ENCODE assay signal across 8 cellular contexts in the genomic region with DNA sequence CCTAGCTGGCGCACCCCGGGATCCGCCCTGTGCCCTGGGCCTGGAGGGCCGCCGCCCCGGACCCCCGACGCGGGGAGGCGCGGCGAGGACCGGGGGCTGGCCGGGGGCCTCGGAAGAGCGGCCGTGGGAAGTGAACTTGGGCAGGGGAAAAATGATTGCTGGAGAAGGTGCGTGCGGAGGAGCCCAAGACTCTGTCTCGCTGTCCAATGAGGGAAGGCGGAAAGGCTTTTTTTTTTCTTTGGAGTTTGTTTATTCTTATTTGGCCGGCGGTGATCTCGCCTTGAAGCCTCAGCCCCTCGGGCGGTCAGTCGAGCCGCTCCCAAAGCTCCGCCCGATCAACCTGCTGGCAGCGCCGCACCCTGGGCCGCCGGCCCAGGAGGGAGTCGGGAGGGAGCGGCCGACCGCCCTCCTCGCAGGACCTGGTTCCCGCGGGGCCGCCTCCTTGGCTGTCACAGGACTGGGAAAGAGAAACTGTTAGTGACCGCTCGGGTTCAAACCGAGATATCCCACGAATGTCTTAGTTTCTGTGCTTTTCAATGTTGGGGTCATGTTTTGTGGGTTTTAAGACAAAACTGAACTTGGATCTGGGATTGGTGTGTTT. TPM values are rescaled to one million over a fixed set of nuclear protein-coding genes. Genes with fewer than 3 reads are reported as not detected.
DNase-seq lines count a peak whose midpoint lies in the region; ATAC-seq and TF ChIP-seq lines count a peak whose summit lies in the region.

No MANE protein-coding gene starts in this region.

- peaks cover 22% of the 10 kb centered on the region; the same call in 1 of the 2 replicates for H3K4me1 ChIP-seq in PC-9 (replicated peaks; ENCODE audit: insufficient read depth)
- peaks cover 34% of the 10 kb centered on the region for H3K4me1 ChIP-seq in suprapubic skin

- POLR2A ChIA-PET in BJ (lab: Charles Lee) (interaction anchor here (0.6 kb wide), 2 partner anchors 16 to 1145 kb away, joined by 4 to 6 read pairs; no protein-coding TSS in a partner anchor), PC-9 (lab: Charles Lee; ENCODE audit: unreplicated experiment) (no interaction called here)

- no peaks in the 10 kb centered on the region for H4K20me1 ChIP-seq in PC-9 (ENCODE audit: insufficient read depth)

- H3K9me3 Mint-ChIP-seq in nephron = no peaks in the 10 kb centered on the region

- H3K9me2 ChIP-seq in PC-9 (ENCODE audit: insufficient read depth) = no peaks in the 10 kb centered on the region

- peak overlapping the region; percentile 99 for H3K4me3 ChIP-seq in BJ (ENCODE audit: low read depth, low read length)
- H3K4me3 ChIP-seq in PC-9 = peak overlapping the region; percentile 60
- peak overlapping the region; percentile 100 for H3K4me3 ChIP-seq in suprapubic skin

- H3K27me3 ChIP-seq in BJ (ENCODE audit: control insufficient read depth, insufficient read depth, low read length) = no peaks in the 10 kb centered on the region
- H3K27me3 ChIP-seq in PC-9 (ENCODE audit: insufficient read depth, low read depth) = no peaks in the 10 kb centered on the region
- no peaks in the 10 kb centered on the region for H3K27me3 ChIP-seq in suprapubic skin

- WGBS in suprapubic skin = 0% methylated on average over 25 of the region's 46 CpGs

- H3K4me2 ChIP-seq in PC-9 = peak overlapping the region; percentile 79

- TF ChIP-seq POLR2A in suprapubic skin (IDR thresholded peaks at IDR 0.05) = no peak

- no peak for TF ChIP-seq EP300 in suprapubic skin (IDR thresholded peaks at IDR 0.05)

- H2AFZ ChIP-seq in PC-9 = peak overlapping the region; percentile 64

- H3K36me3 ChIP-seq in BJ (ENCODE audit: control insufficient read depth, insufficient read depth, low read length) (no peaks in the 10 kb centered on the region), PC-9 (ENCODE audit: low read depth) (no peaks in the 10 kb centered on the region; the same call in 1 of the 2 replicates), suprapubic skin (peaks cover 11% of the 10 kb centered on the region)

- H3K27me3 Mint-ChIP-seq in nephron (ENCODE audit: low read depth) = peaks cover 45% of the 10 kb centered on the region

- DNase-seq in BJ (ENCODE audit: low read depth) = no peak
- DNase-seq in PC-9 = peak; percentile 75 to 85
- peak; percentile 83 for DNase-seq in activated effector memory CD4-positive, alpha-beta T cell treated with anti-CD3 and anti-CD28 coated beads, Interleukin-2, amount 50 U/mL, for 16 hours
- DNase-seq in fibroblast of the conjunctiva (ENCODE audit: low read depth) = peak; percentile 34
- peak; percentile 91 to 93 for DNase-seq in suprapubic skin (ENCODE audit: low spot score in 2 of 2)

- intact Hi-C loops in PC-9 (cut with micrococcal nuclease; ENCODE audit: unreplicated experiment) = loop anchor here (2.0 to 10.0 kb wide), 7 partner anchors 220 to 1348 kb away; a partner anchor contains a TSS

- H3K36me3 Mint-ChIP-seq in nephron (ENCODE audit: low read depth) = peaks cover 3% of the 10 kb centered on the region

- H3K27ac ChIP-seq in PC-9 (peak overlapping the region; percentile 21), suprapubic skin (peak overlapping the region; percentile 99)

- H3K9me3 ChIP-seq in PC-9 (ENCODE audit: insufficient read depth, low read depth) (no peaks in the 10 kb centered on the region), suprapubic skin (no peaks in the 10 kb centered on the region)

- ATAC-seq in GM21576 (IDR thresholded peaks at IDR 0.05; ENCODE audit: unreplicated experiment) (peak; percentile 6), GM18870 (IDR thresholded peaks at IDR 0.05; ENCODE audit: unreplicated experiment) (no peak)

- H3K79me2 ChIP-seq in PC-9 (ENCODE audit: low read depth) = peaks cover 23% of the 10 kb centered on the region

- peaks cover 12% of the 10 kb centered on the region; the same call in 1 of the 2 replicates for H3F3A ChIP-seq in PC-9 (ENCODE audit: insufficient read depth, low read depth)

- CTCF ChIA-PET in BJ (lab: Yijun Ruan, JAX) = no interaction called here
- CTCF ChIA-PET in PC-9 (lab: Charles Lee) = interaction anchor here (0.7 kb wide), 1 partner anchor 166 kb away, joined by 4 read pairs; no protein-coding TSS in a partner anchor

- peak overlapping the region; percentile 85 to 96 (median 86) for H3K4me3 Mint-ChIP-seq in nephron

- H3K27ac Mint-ChIP-seq in nephron = peak overlapping the region; percentile 44 to 94 (median 66)

- H3K4me1 Mint-ChIP-seq in nephron = peaks cover 11% of the 10 kb centered on the region

- TF ChIP-seq CTCF in BJ (IDR thresholded peaks at IDR 0.05; ENCODE audit: insufficient read depth, low read depth, low read length) = no peak
- TF ChIP-seq CTCF in PC-9 (conservative IDR thresholded peaks at IDR 0.05) = no peak
- no peak for TF ChIP-seq CTCF in nephron (IDR thresholded peaks at IDR 0.05; ENCODE audit: unreplicated experiment in 3 of 3)
- no peak for TF ChIP-seq CTCF in suprapubic skin (IDR thresholded peaks at IDR 0.05)

- TSS peak; percentile 22 for BruUV-seq in PC-9 (replicated peaks; lab: Mats Ljungman, UMichigan)

RNA-seq across cellular contexts. Expression of a gene that starts 2.5 kb away (rescaled TPM):
- 2.8 and 6.7 TPM in 2 replicates for polyA plus RNA-seq in BJ (2011; rRNA removed)
- polyA minus RNA-seq in BJ (2011; rRNA and poly(A)+ RNA removed) = 8.5 and 15.6 TPM in 2 replicates
- 9.3 and 9.4 TPM in 2 replicates for total RNA-seq in PC-9 (2021)
- total RNA-seq in suprapubic skin = 10 to 100 TPM; 43.6 to 70.1 (median 49.8) TPM
